34 cellular contexts compared by ENCODE assay signal in genomic region chr12:121355818-121356217, GRCh38.
"Had no signal": no experiment of that assay in that cellular context is flagged by ENCODE, and none has a peak within 500 bp of the region (broad histone marks: within the 10 kb centered on the region; RNA-seq: fewer than 3 reads in every experiment).

No MANE protein-coding gene starts in this region.

- H3K4me3 ChIP-seq: MG63 had no signal

- H3K9me3 ChIP-seq: MG63 had no signal

- DNase-seq: Karpas-422, Kasumi-1, MG63, MM.1S, MV-4-11, NCI-H1048, NCI-H1092, NCI-H1092 treated with DMSO at 0.1 percent for 48 hours, NCI-H1105, NCI-H1105 treated with DMSO at 0.1 percent for 48 hours, NCI-H1417, NCI-H1417 treated with DMSO at 0.1 percent for 48 hours, NCI-H1436, NCI-H1436 treated with DMSO at 0.1 percent for 48 hours, NCI-H146, NCI-H1694, NCI-H1694 treated with DMSO at 0.1 percent for 48 hours, NCI-H187, NCI-H187 treated with DMSO at 0.1 percent for 48 hours, NCI-H1930, NCI-H2029, NCI-H2029 treated with DMSO at 0.1 percent for 48 hours, NCI-H2081, NCI-H2081 treated with DMSO at 0.1 percent for 48 hours, NCI-H2107, NCI-H2171, NCI-H2171 treated with DMSO at 0.1 percent for 48 hours, NCI-H2227 treated with DMSO at 0.1 percent for 48 hours, NCI-H226, NCI-H345, NCI-H446, NCI-H446 treated with DMSO at 0.1 percent for 48 hours, NCI-H510A, NCI-H510A treated with DMSO at 0.1 percent for 48 hours had no signal

- H3K27me3 ChIP-seq: MG63 had no signal
